ENCODE assay signal across 1 cellular context in genomic region chr17:77484096-77484495, GRCh38.
TF ChIP-seq lines count a peak whose summit lies in the region.

No MANE protein-coding gene starts in this region.

TF ChIP-seq in HepG2, 621 proteins besides CTCF, POLR2A, EP300 and RAD21 (continued from another document):
- no peak for TF ChIP-seq ZBTB33 (CRISPR knock-in tag; IDR thresholded peaks at IDR 0.05)
- peak; percentile 50; the same call in 1 of the 2 replicates for TF ChIP-seq AKAP8 (CRISPR knock-in tag; IDR thresholded peaks at IDR 0.05)
- TF ChIP-seq ZSCAN5A (CRISPR knock-in tag; IDR thresholded peaks at IDR 0.05; ENCODE audit: borderline replicate concordance), result no peak
- TF ChIP-seq ELK4 (CRISPR knock-in tag; IDR thresholded peaks at IDR 0.05; ENCODE audit: borderline replicate concordance), result no peak
- TF ChIP-seq ATF7-NPFF (CRISPR knock-in tag; IDR thresholded peaks at IDR 0.05; ENCODE audit: low read depth), result no peak
- no peak for TF ChIP-seq TBX3 (IDR thresholded peaks at IDR 0.05; ENCODE audit: borderline replicate concordance)
- no peak for TF ChIP-seq BORCS8-MEF2B (CRISPR knock-in tag; IDR thresholded peaks at IDR 0.05)
- no peak for TF ChIP-seq SMARCE1 (IDR thresholded peaks at IDR 0.05; ENCODE audit: borderline replicate concordance)
- no peak for TF ChIP-seq SNAPC5 (CRISPR knock-in tag; IDR thresholded peaks at IDR 0.05; ENCODE audit: borderline replicate concordance)
